In the genomic region with DNA sequence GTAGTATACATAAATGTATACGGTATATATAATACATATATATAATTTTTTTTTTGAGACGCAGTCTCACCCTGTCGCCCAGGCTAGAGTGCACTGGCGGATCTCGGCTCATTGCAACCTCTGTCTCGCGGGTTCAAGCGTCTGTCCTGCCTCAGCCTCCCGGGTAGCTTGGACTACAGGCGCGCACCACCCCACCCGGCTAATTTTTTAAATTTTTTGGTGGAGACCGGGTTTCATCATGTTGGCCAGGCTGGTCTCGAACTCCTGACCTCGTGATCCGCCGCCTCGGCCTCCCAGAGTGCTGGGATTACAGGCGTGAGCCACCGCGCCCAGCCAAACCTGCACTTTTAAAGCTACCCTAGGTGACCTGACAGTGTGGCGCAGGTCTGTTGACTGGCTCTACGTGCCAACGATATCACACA, we compare ENCODE assay signal across 8 cellular contexts. TPM values are rescaled to one million over a fixed set of nuclear protein-coding genes. Genes with fewer than 3 reads are reported as not detected.
DNase-seq lines count a peak whose midpoint lies in the region; ATAC-seq and TF ChIP-seq lines count a peak whose summit lies in the region.

No MANE protein-coding gene starts in this region.

- H2AFZ ChIP-seq in IMR-90 (replicated peaks; ENCODE audit: low read length, poor library complexity) = peak overlapping the region; percentile 92

- H4K8ac ChIP-seq in IMR-90 (ENCODE audit: low read depth in 2 of 2, low read length in 2 of 2) = peak overlapping the region; percentile 36 to 82; a peak in 3 of 4 replicates

- H3K79me1 ChIP-seq in IMR-90 (ENCODE audit: low read depth in 1 of 2, low read length in 2 of 2) = peaks cover 19 to 51% of the 10 kb centered on the region in 2 experiments

- H3K23ac ChIP-seq in IMR-90 (ENCODE audit: low read depth, low read length) = peak overlapping the region; percentile 98

- no TSS peak for BruUV-seq in IMR-90 (replicated peaks; lab: Mats Ljungman, UMichigan)

- H3K27me3 Mint-ChIP-seq in dendritic cell treated with granulocyte-macrophage colony-stimulating factor and Interleukin-4, amounts not matched to agents 40 ng/mL and 50 ng/mL, for 4 days = no peaks in the 10 kb centered on the region
- H3K27me3 Mint-ChIP-seq in natural killer cell treated with Interleukin-12 subunit alpha and Interleukin-12 subunit beta and Interleukin-15 and Interleukin-18, amount 100 ng/mL, for 72 hours = no peaks in the 10 kb centered on the region

- peaks cover 12% of the 10 kb centered on the region; the same call in 1 of the 2 replicates for H3K9me1 ChIP-seq in IMR-90 (ENCODE audit: insufficient read depth, low read length)

- no peaks in the 10 kb centered on the region for H3K9me3 ChIP-seq in BLaER1 treated with 17β-estradiol and CSF1 and Interleukin-3, amounts not matched to agents 10 nM and 100 nM (replicated peaks in 1 of 11)
- no peaks in the 10 kb centered on the region for H3K9me3 ChIP-seq in IMR-90 (ENCODE audit: control insufficient read depth, insufficient read depth, low read length)

- peak overlapping the region; percentile 86 to 99 (median 92) for H3K9ac ChIP-seq in BLaER1 treated with 17β-estradiol and CSF1 and Interleukin-3, amounts not matched to agents 10 nM and 100 nM
- H3K9ac ChIP-seq in IMR-90 (ENCODE audit: low read depth, low read length) = peak overlapping the region; percentile 98

- H4K20me1 ChIP-seq in BLaER1 treated with 17β-estradiol and CSF1 and Interleukin-3, amounts not matched to agents 10 nM and 100 nM = peaks cover 27 to 62% (median 52%) of the 10 kb centered on the region in 11 experiments; a peak in 21 of 22 replicates
- H4K20me1 ChIP-seq in IMR-90 (ENCODE audit: insufficient read depth, low read length) = peaks cover 40% of the 10 kb centered on the region

- no peaks in the 10 kb centered on the region for H3K9me3 Mint-ChIP-seq in dendritic cell treated with granulocyte-macrophage colony-stimulating factor and Interleukin-4, amounts not matched to agents 40 ng/mL and 50 ng/mL, for 4 days
- H3K9me3 Mint-ChIP-seq in natural killer cell treated with Interleukin-12 subunit alpha and Interleukin-12 subunit beta and Interleukin-15 and Interleukin-18, amount 100 ng/mL, for 72 hours = no peaks in the 10 kb centered on the region

- peak overlapping the region; percentile 90 for H2AK9ac ChIP-seq in IMR-90 (replicated peaks; ENCODE audit: low read depth, low read length, poor library complexity)

- peak overlapping the region; percentile 49 for H2BK5ac ChIP-seq in IMR-90 (ENCODE audit: low read depth, low read length, poor library complexity, severe bottlenecking)

- no peak for TF ChIP-seq RAD21 in IMR-90 (IDR thresholded peaks at IDR 0.05; ENCODE audit: low read length)

- H3K4me1 ChIP-seq in BLaER1 treated with 17β-estradiol and CSF1 and Interleukin-3, amounts not matched to agents 10 nM and 100 nM = peaks cover 19 to 79% (median 49%) of the 10 kb centered on the region in 10 experiments
- H3K4me1 ChIP-seq in IMR-90 (ENCODE audit: control insufficient read depth, insufficient read depth, low read length) = peaks cover 10% of the 10 kb centered on the region

- POLR2A ChIA-PET in IMR-90 (lab: Charles Lee; ENCODE audit: unreplicated experiment) = no interaction called here

- ATAC-seq in IMR-90 (ENCODE audit: low read depth) (no peak), HG03135 (IDR thresholded peaks at IDR 0.05; ENCODE audit: unreplicated experiment) (no peak)
- peak in 1 of 2 donors; percentile 10 for ATAC-seq in natural killer cell treated with Interleukin-12 subunit alpha and Interleukin-12 subunit beta and Interleukin-15 and Interleukin-18, amount 100 ng/mL, for 72 hours

- peak overlapping the region; percentile 33; the same call in 1 of the 2 replicates for H4K5ac ChIP-seq in IMR-90 (ENCODE audit: low read depth, low read length)

- H3K4ac ChIP-seq in IMR-90 (ENCODE audit: low read depth, low read length) = peak overlapping the region; percentile 89

- peak overlapping the region; percentile 39; the same call in 1 of the 2 replicates for H3K18ac ChIP-seq in IMR-90 (ENCODE audit: low read depth, low read length)

- peak overlapping the region; percentile 0; the same call in 1 of the 2 replicates for H2BK120ac ChIP-seq in IMR-90 (ENCODE audit: low read depth, low read length)

- no peak for TF ChIP-seq CTCF in IMR-90 (conservative IDR thresholded peaks at IDR 0.05; ENCODE audit: low read depth, low read length)

- no peak overlapping the region for H2BK20ac ChIP-seq in IMR-90 (ENCODE audit: low read depth, low read length)

- H3K27me3 ChIP-seq in BLaER1 treated with 17β-estradiol and CSF1 and Interleukin-3, amounts not matched to agents 10 nM and 100 nM = no peaks in the 10 kb centered on the region
- H3K27me3 ChIP-seq in IMR-90 (ENCODE audit: control insufficient read depth, insufficient read depth, low read length) = no peaks in the 10 kb centered on the region

- DNase-seq in IMR-90 (no peak), NCI-H226 (no peak), NCI-H2081 (lab: John Stamatoyannopoulos, UW) (no peak), ecto neural progenitor cell (ENCODE audit: low spot score) (no peak)
- DNase-seq in natural killer cell treated with Interleukin-12 subunit alpha and Interleukin-12 subunit beta and Interleukin-15 and Interleukin-18, amount 100 ng/mL, for 72 hours (ENCODE audit: low spot score) = no peak

- CTCF ChIA-PET in IMR-90 (lab: Yijun Ruan, JAX) = interaction anchor here (0.5 kb wide), 1 partner anchor 253 kb away, joined by 8 read pairs; no protein-coding TSS in a partner anchor

- H2AK5ac ChIP-seq in IMR-90 (ENCODE audit: low read depth, low read length) = peak overlapping the region; percentile 99

- H3K4me3 ChIP-seq in BLaER1 treated with 17β-estradiol and CSF1 and Interleukin-3, amounts not matched to agents 10 nM and 100 nM = peak overlapping the region; percentile 79 to 99 (median 93)
- H3K4me3 ChIP-seq in IMR-90 (ENCODE audit: insufficient read depth, low read depth, low read length) = peak overlapping the region; percentile 86

- H3K4me3 Mint-ChIP-seq in dendritic cell treated with granulocyte-macrophage colony-stimulating factor and Interleukin-4, amounts not matched to agents 40 ng/mL and 50 ng/mL, for 4 days = peak overlapping the region; percentile 86
- peak overlapping the region; percentile 89 for H3K4me3 Mint-ChIP-seq in natural killer cell treated with Interleukin-12 subunit alpha and Interleukin-12 subunit beta and Interleukin-15 and Interleukin-18, amount 100 ng/mL, for 72 hours

- peaks cover 44% of the 10 kb centered on the region for H3K4me1 Mint-ChIP-seq in dendritic cell treated with granulocyte-macrophage colony-stimulating factor and Interleukin-4, amounts not matched to agents 40 ng/mL and 50 ng/mL, for 4 days (ENCODE audit: low read depth)
- peaks cover 5 to 21% of the 10 kb centered on the region in 2 donors for H3K4me1 Mint-ChIP-seq in natural killer cell treated with Interleukin-12 subunit alpha and Interleukin-12 subunit beta and Interleukin-15 and Interleukin-18, amount 100 ng/mL, for 72 hours (ENCODE audit: low read depth in 2 of 2)

- peaks cover 20 to 64% (median 49%) of the 10 kb centered on the region in 11 experiments; a peak in 21 of 22 replicates for H3K36me3 ChIP-seq in BLaER1 treated with 17β-estradiol and CSF1 and Interleukin-3, amounts not matched to agents 10 nM and 100 nM
- H3K36me3 ChIP-seq in IMR-90 (ENCODE audit: control insufficient read depth, insufficient read depth, low read length) = no peaks in the 10 kb centered on the region; the same call in 1 of the 2 replicates

- H4K91ac ChIP-seq in IMR-90 (ENCODE audit: insufficient read depth, low read depth, low read length) = peak overlapping the region; percentile 53; the same call in 1 of the 2 replicates

- peak overlapping the region; percentile 77 to 98 (median 92) for H3K4me2 ChIP-seq in BLaER1 treated with 17β-estradiol and CSF1 and Interleukin-3, amounts not matched to agents 10 nM and 100 nM
- peak overlapping the region; percentile 99 for H3K4me2 ChIP-seq in IMR-90 (ENCODE audit: low read depth, low read length)

- dilution Hi-C loops in IMR-90 (cut with HindIII; ENCODE audit: low sequenced_read_pairs, unreplicated experiment) = no loop called here

- peak overlapping the region; percentile 67 for H3K56ac ChIP-seq in IMR-90 (ENCODE audit: extremely low read depth, insufficient read depth, low read length)

- H3K27ac ChIP-seq in BLaER1 treated with 17β-estradiol and CSF1 and Interleukin-3, amounts not matched to agents 10 nM and 100 nM = peak overlapping the region; percentile 76 to 98 (median 90); a peak in 21 of 22 replicates
- peak overlapping the region; percentile 82 for H3K27ac ChIP-seq in IMR-90 (ENCODE audit: insufficient read depth, low read length)

- H3K27ac Mint-ChIP-seq in dendritic cell treated with granulocyte-macrophage colony-stimulating factor and Interleukin-4, amounts not matched to agents 40 ng/mL and 50 ng/mL, for 4 days = peak overlapping the region; percentile 87
- peak overlapping the region; percentile 80 to 84 for H3K27ac Mint-ChIP-seq in natural killer cell treated with Interleukin-12 subunit alpha and Interleukin-12 subunit beta and Interleukin-15 and Interleukin-18, amount 100 ng/mL, for 72 hours

- H3K36me3 Mint-ChIP-seq in dendritic cell treated with granulocyte-macrophage colony-stimulating factor and Interleukin-4, amounts not matched to agents 40 ng/mL and 50 ng/mL, for 4 days (ENCODE audit: low read depth) = peaks cover 42% of the 10 kb centered on the region
- H3K36me3 Mint-ChIP-seq in natural killer cell treated with Interleukin-12 subunit alpha and Interleukin-12 subunit beta and Interleukin-15 and Interleukin-18, amount 100 ng/mL, for 72 hours = no peaks in the 10 kb centered on the region

- in situ Hi-C loops in IMR-90 (cut with MboI; ENCODE audit: low sequenced_read_pairs) = no loop called here

- WGBS in IMR-90 (ENCODE audit: extremely low coverage in 2 of 2, insufficient read length in 1 of 2), 2 experiments = 32% methylated on average over 17 of the region's 24 CpGs; no CpG with 5 or more reads in 1 of the 2 experiments

- no peak overlapping the region for H2BK15ac ChIP-seq in IMR-90 (ENCODE audit: low read depth, low read length)

- no peak for TF ChIP-seq POLR2A in IMR-90 (IDR thresholded peaks at IDR 0.05; ENCODE audit: low read depth, low read length)

- intact Hi-C loops in IMR-90 (cut with micrococcal nuclease) = loop anchor here (2.0 kb wide), 2 partner anchors 36 to 44 kb away; no protein-coding TSS in a partner anchor
- intact Hi-C loops in dendritic cell treated with granulocyte-macrophage colony-stimulating factor and Interleukin-4, amounts not matched to agents 40 ng/mL and 50 ng/mL, for 4 days (cut with micrococcal nuclease) = loop anchor here (5.0 kb wide), 1 partner anchor 67 kb away; a partner anchor contains a TSS

- H3K14ac ChIP-seq in IMR-90 (replicated peaks; ENCODE audit: low read depth, low read length) = peak overlapping the region; percentile 93

RNA-seq across cellular contexts. Expression of a gene that starts 0.7 kb away (rescaled TPM):
- total RNA-seq in IMR-90 (2012; rRNA removed) = 17.9 and 25.6 TPM in 2 replicates
- 48.4 and 69.5 TPM in 2 replicates for polyA plus RNA-seq in IMR-90 (2012; rRNA removed)
- polyA plus RNA-seq in IMR-90 (2012; cell fraction: cytosol; rRNA removed) = 84.0 and 105 TPM in 2 replicates
- polyA plus RNA-seq in IMR-90 (2012; cell fraction: nucleus; rRNA removed; ENCODE audit: low replicate concordance) = 70.0 and 101 TPM in 2 replicates
- total RNA-seq in natural killer cell treated with Interleukin-12 subunit alpha and Interleukin-12 subunit beta and Interleukin-15 and Interleukin-18, amount 100 ng/mL, for 72 hours = 100 to 1,000 TPM in 1 of 2 donors, 10 to 100 TPM in 1; 59.0 to 114 TPM

RNA-seq across cellular contexts. Expression of a gene that starts 21.3 kb away (rescaled TPM):
- 9.3 and 10.3 TPM in 2 replicates for total RNA-seq in IMR-90 (2012; rRNA removed)
- polyA plus RNA-seq in IMR-90 (2012; rRNA removed) = 83.8 and 87.2 TPM in 2 replicates
- 83.6 and 183 TPM in 2 replicates for polyA plus RNA-seq in IMR-90 (2012; cell fraction: cytosol; rRNA removed)
- polyA plus RNA-seq in IMR-90 (2012; cell fraction: nucleus; rRNA removed; ENCODE audit: low replicate concordance) = 42.8 and 134 TPM in 2 replicates
- under 1 TPM in 1 of 2 donors, not detected in 1; 0.33 TPM for total RNA-seq in natural killer cell treated with Interleukin-12 subunit alpha and Interleukin-12 subunit beta and Interleukin-15 and Interleukin-18, amount 100 ng/mL, for 72 hours

RNA-seq across cellular contexts. Expression of a gene that starts 34.5 kb away (rescaled TPM):
- 0.36 and 0.56 TPM in 2 replicates for total RNA-seq in IMR-90 (2012; rRNA removed)
- polyA plus RNA-seq in IMR-90 (2012; rRNA removed) = 8.4 and 9.0 TPM in 2 replicates
- polyA plus RNA-seq in IMR-90 (2012; cell fraction: cytosol; rRNA removed) = 6.1 and 12.6 TPM in 2 replicates
- 15.5 and 36.4 TPM in 2 replicates for polyA plus RNA-seq in IMR-90 (2012; cell fraction: nucleus; rRNA removed; ENCODE audit: low replicate concordance)
- total RNA-seq in natural killer cell treated with Interleukin-12 subunit alpha and Interleukin-12 subunit beta and Interleukin-15 and Interleukin-18, amount 100 ng/mL, for 72 hours = under 1 TPM; 0.31 to 0.43 TPM
